Comparison of ENCODE assay signal across 18 cellular contexts in genomic region chr1:199857516-199857915, GRCh38.
"Had no signal": no experiment of that assay in that cellular context is flagged by ENCODE, and none has a peak within 500 bp of the region (broad histone marks: within the 10 kb centered on the region; RNA-seq: fewer than 3 reads in every experiment).

No MANE protein-coding gene starts in this region.

- H3K27me3 ChIP-seq: tibial artery had no signal

- H3K4me1 ChIP-seq: parathyroid adenoma, tibial artery had no signal

- H3K36me3 ChIP-seq: tibial artery, WERI-Rb-1 had no signal

- H2AFZ ChIP-seq: parathyroid adenoma had no signal

- ATAC-seq: activated T-cell treated with anti-CD3 and anti-CD28 coated beads, Interleukin-2, amount 50 U/mL, for 4 hours; esophagus mucosa; mucosa of descending colon; SK-N-SH treated with all-trans-retinoic acid at 6 μM for 48 hours; stimulated activated naive B cell treated with anti-CD40 and anti-IgM and Interleukin-4, amounts not matched to agents 10 μg/mL and 1 μg/mL and 100 μg/mL, for 72 hours had no signal

- H3K4me3 Mint-ChIP-seq: activated CD4-positive, alpha-beta memory T cell treated with anti-CD3 and anti-CD28 coated beads, Interleukin-2, amount 10 ng/mL, durations not matched to agents 7 days and 5 days; activated naive CD8-positive, alpha-beta T cell treated with anti-CD3 and anti-CD28 coated beads, Interleukin-2, amount 10 ng/mL, durations not matched to agents 7 days and 5 days; activated T-cell treated with anti-CD3 and anti-CD28 coated beads, Interleukin-2, amount 50 U/mL, for 4 hours; endodermal cell; naive thymus-derived CD4-positive, alpha-beta T cell; stimulated activated naive B cell treated with anti-CD40 and anti-IgM and Interleukin-4, amounts not matched to agents 10 μg/mL and 1 μg/mL and 100 μg/mL, for 72 hours had no signal

- H3K36me3 Mint-ChIP-seq: activated naive CD8-positive, alpha-beta T cell treated with anti-CD3 and anti-CD28 coated beads, Interleukin-2, amount 10 ng/mL, durations not matched to agents 7 days and 5 days; naive thymus-derived CD4-positive, alpha-beta T cell; stimulated activated naive B cell treated with anti-CD40 and anti-IgM and Interleukin-4, amounts not matched to agents 10 μg/mL and 1 μg/mL and 100 μg/mL, for 72 hours had no signal

- H3K9me3 ChIP-seq: mucosa of descending colon had no signal

- H3K27ac Mint-ChIP-seq: activated CD4-positive, alpha-beta memory T cell treated with anti-CD3 and anti-CD28 coated beads, Interleukin-2, amount 10 ng/mL, durations not matched to agents 7 days and 5 days; activated naive CD8-positive, alpha-beta T cell treated with anti-CD3 and anti-CD28 coated beads, Interleukin-2, amount 10 ng/mL, durations not matched to agents 7 days and 5 days; endodermal cell; naive thymus-derived CD4-positive, alpha-beta T cell; stimulated activated naive B cell treated with anti-CD40 and anti-IgM and Interleukin-4, amounts not matched to agents 10 μg/mL and 1 μg/mL and 100 μg/mL, for 72 hours had no signal

- H3K27ac ChIP-seq: dorsolateral prefrontal cortex, parathyroid adenoma, tibial artery, WERI-Rb-1 had no signal

- H3K9ac ChIP-seq: parathyroid adenoma had no signal

- DNase-seq: activated CD4-positive, alpha-beta memory T cell treated with anti-CD3 and anti-CD28 coated beads, Interleukin-2, amount 10 ng/mL, durations not matched to agents 7 days and 5 days; activated gamma-delta T cell treated with Interleukin-2 at 50 U/mL for 16 hours; activated naive CD8-positive, alpha-beta T cell treated with anti-CD3 and anti-CD28 coated beads, Interleukin-2, amount 10 ng/mL, durations not matched to agents 7 days and 5 days; activated T-cell treated with anti-CD3 and anti-CD28 coated beads, Interleukin-2, amount 50 U/mL, for 4 hours; dorsolateral prefrontal cortex; endodermal cell; left cardiac atrium; mucosa of descending colon; naive thymus-derived CD4-positive, alpha-beta T cell; stimulated activated CD4-positive, alpha-beta T cell treated with anti-CD3 and anti-CD28 coated beads, Interleukin-15, amount 100 ng/mL, for 24 hours; stimulated activated CD4-positive, alpha-beta T cell treated with anti-CD3 and anti-CD28 coated beads, Interleukin-4, amount 100 ng/mL, for 1 hour; stimulated activated naive B cell treated with anti-CD40 and anti-IgM and Interleukin-4, amounts not matched to agents 10 μg/mL and 1 μg/mL and 100 μg/mL, for 72 hours; tibial artery; WERI-Rb-1 had no signal

- FAIRE-seq: bronchial epithelial cell had no signal

- H3K79me2 ChIP-seq: parathyroid adenoma had no signal

- H3K9me3 Mint-ChIP-seq: activated CD4-positive, alpha-beta memory T cell treated with anti-CD3 and anti-CD28 coated beads, Interleukin-2, amount 10 ng/mL, durations not matched to agents 7 days and 5 days; activated naive CD8-positive, alpha-beta T cell treated with anti-CD3 and anti-CD28 coated beads, Interleukin-2, amount 10 ng/mL, durations not matched to agents 7 days and 5 days; endodermal cell; naive thymus-derived CD4-positive, alpha-beta T cell had no signal

- H3K4me3 ChIP-seq: dorsolateral prefrontal cortex, mucosa of descending colon, tibial artery had no signal
